ENCODE assay signal across 8 cellular contexts in genomic region chr6:18386302-18386976, GRCh38. TPM values are rescaled to one million over a fixed set of nuclear protein-coding genes. Genes with fewer than 3 reads are reported as not detected.
A peak's percentile ranks its signal among the peaks of the same experiment; 100 is the strongest.
DNase-seq lines count a peak whose midpoint lies in the region; ATAC-seq and TF ChIP-seq lines count a peak whose summit lies in the region.

No MANE protein-coding gene starts in this region.

- TF ChIP-seq CTCF in CD4-positive, alpha-beta T cell (IDR thresholded peaks at IDR 0.05), result no peak
- TF ChIP-seq CTCF in OCI-LY7 (conservative IDR thresholded peaks at IDR 0.05; ENCODE audit: low read length), result no peak

- H3K9me3 ChIP-seq in CD4-positive, alpha-beta T cell (ENCODE audit: control insufficient read depth, low read length), result no peaks in the 10 kb centered on the region
- H3K9me3 ChIP-seq in OCI-LY7 (ENCODE audit: low read length), result peaks cover 13% of the 10 kb centered on the region; the same call in 1 of the 2 replicates
- no peaks in the 10 kb centered on the region for H3K9me3 ChIP-seq in esophagus (ENCODE audit: control insufficient read depth in 2 of 2, insufficient read depth in 1 of 2, low read depth in 1 of 2, low read length in 1 of 2)
- no peaks in the 10 kb centered on the region for H3K9me3 ChIP-seq in neuron (ENCODE audit: low read length)

- no peaks in the 10 kb centered on the region for H3K27me3 Mint-ChIP-seq in CD4-positive, alpha-beta T cell

- peak overlapping the region; percentile 73 for H3K27ac Mint-ChIP-seq in CD4-positive, alpha-beta T cell

- intact Hi-C loops in CD4-positive, alpha-beta T cell (cut with DNase I, micrococcal nuclease), result loop anchor here in 1 of 2 experiments (5.0 kb wide), 1 partner anchor 234 kb away; no protein-coding TSS in a partner anchor
- intact Hi-C loops in OCI-LY7 (cut with micrococcal nuclease; ENCODE audit: unreplicated experiment), result loop anchor here (2.0 kb wide), 2 partner anchors 62 to 122 kb away; partner anchors contain the start of gene DEK

- no peak overlapping the region for H3K27ac ChIP-seq in CD4-positive, alpha-beta T cell (ENCODE audit: low read depth, low read length)
- H3K27ac ChIP-seq in OCI-LY7 (ENCODE audit: low read depth, low read length, poor library complexity, severe bottlenecking), result peak overlapping the region; percentile 75
- peak overlapping the region; percentile 68 to 95 for H3K27ac ChIP-seq in esophagus (ENCODE audit: low read depth in 2 of 2, low read length in 1 of 2)

- no peaks in the 10 kb centered on the region for H3K9me3 Mint-ChIP-seq in CD4-positive, alpha-beta T cell

- H3K4me1 ChIP-seq in OCI-LY7 (ENCODE audit: insufficient read depth, low read length, poor library complexity, severe bottlenecking) (peaks cover 63% of the 10 kb centered on the region), esophagus (ENCODE audit: control insufficient read depth in 2 of 2, insufficient read depth in 2 of 2, low read length in 1 of 2) (peaks cover 0 to 3% of the 10 kb centered on the region in 2 donors), neuron (ENCODE audit: insufficient read depth, low read length) (peaks cover 10% of the 10 kb centered on the region)

- POLR2A ChIA-PET in CD4-positive, alpha-beta T cell (lab: Charles Lee), result interaction anchor here (0.6 to 2.3 kb wide), 5 partner anchors 11 to 680 kb away, joined by 3 to 10 read pairs (median 8); partner anchors contain the start of genes DEK and NUP153
- POLR2A ChIA-PET in OCI-LY7 (lab: Charles Lee), result interaction anchor here (0.7 to 7.3 kb wide), 26 partner anchors 7 to 844 kb away, joined by 3 to 160 read pairs (median 8); no protein-coding TSS in a partner anchor

- H2AFZ ChIP-seq in OCI-LY7 (ENCODE audit: low read length), result peak overlapping the region; percentile 68; the same call in 1 of the 2 replicates
- peak overlapping the region; percentile 58 for H2AFZ ChIP-seq in neuron (ENCODE audit: low read depth, low read length)

- peaks cover 9% of the 10 kb centered on the region for H3K36me3 Mint-ChIP-seq in CD4-positive, alpha-beta T cell (ENCODE audit: low read depth)

- ATAC-seq in CD4-positive, alpha-beta T cell (ENCODE audit: poor library complexity), result no peak
- no peak for ATAC-seq in HG03045 (IDR thresholded peaks at IDR 0.05; ENCODE audit: unreplicated experiment)
- ATAC-seq in HG03460 (IDR thresholded peaks at IDR 0.05; ENCODE audit: unreplicated experiment), result no peak

- CTCF ChIA-PET in CD4-positive, alpha-beta T cell (lab: Charles Lee), result no interaction called here
- CTCF ChIA-PET in OCI-LY7 (lab: Charles Lee; ENCODE audit: unreplicated experiment), result interaction anchor here (0.9 to 2.0 kb wide), 3 partner anchors 13 to 43 kb away, joined by 4 to 12 read pairs (median 6); no protein-coding TSS in a partner anchor

- peaks cover 45% of the 10 kb centered on the region for H3K36me3 ChIP-seq in OCI-LY7 (ENCODE audit: insufficient read depth, low read length)
- no peaks in the 10 kb centered on the region for H3K36me3 ChIP-seq in esophagus (ENCODE audit: control insufficient read depth in 2 of 2, insufficient read depth in 2 of 2, low read length in 1 of 2)
- no peaks in the 10 kb centered on the region for H3K36me3 ChIP-seq in neuron (ENCODE audit: insufficient read depth, low read length)

- TSS peak; percentile 81 for BruUV-seq in OCI-LY7 (replicated peaks; lab: Mats Ljungman, UMichigan)

- H3K4me1 Mint-ChIP-seq in CD4-positive, alpha-beta T cell (ENCODE audit: low read depth), result peaks cover 34% of the 10 kb centered on the region

- H3K4me3 Mint-ChIP-seq in CD4-positive, alpha-beta T cell, result peak overlapping the region; percentile 99

- H3K4me3 ChIP-seq in OCI-LY7 (ENCODE audit: low read depth, low read length, poor library complexity, severe bottlenecking) (peak overlapping the region; percentile 98), esophagus (ENCODE audit: low read depth in 1 of 2, low read length in 2 of 2) (peak overlapping the region in 1 of 2 donors; percentile 79), neuron (ENCODE audit: low read length) (peak overlapping the region; percentile 60)

- WGBS in esophagus, 2 donors, result 43 to 44% methylated on average over 6 of the region's 6 CpGs

- peaks cover 12% of the 10 kb centered on the region; the same call in 1 of the 2 replicates for H4K20me1 ChIP-seq in OCI-LY7 (ENCODE audit: insufficient read depth, low read length)

- peaks cover 58% of the 10 kb centered on the region for H3K79me2 ChIP-seq in OCI-LY7 (ENCODE audit: insufficient read depth, low read depth, low read length)

- no peaks in the 10 kb centered on the region for H3K9me2 ChIP-seq in OCI-LY7 (ENCODE audit: insufficient read depth, low read length)

- no peak for DNase-seq in CD4-positive, alpha-beta T cell
- peak; percentile 30 for DNase-seq in OCI-LY7 (ENCODE audit: low spot score)
- DNase-seq in D341Med (ENCODE audit: low spot score), result no peak
- no peak for DNase-seq in occipital lobe (lab: John Stamatoyannopoulos, UW)

- H3K27me3 ChIP-seq in CD4-positive, alpha-beta T cell (ENCODE audit: control insufficient read depth, insufficient read depth, low read length), result no peaks in the 10 kb centered on the region
- no peaks in the 10 kb centered on the region for H3K27me3 ChIP-seq in esophagus (ENCODE audit: control insufficient read depth in 1 of 2, insufficient read depth in 2 of 2, low read length in 2 of 2)
- peaks cover 38% of the 10 kb centered on the region for H3K27me3 ChIP-seq in neuron (ENCODE audit: insufficient read depth, low read length)

- H3K4me2 ChIP-seq in OCI-LY7 (ENCODE audit: low read length), result peak overlapping the region; percentile 94

RNA-seq across cellular contexts. Expression of gene RNF144B, which starts 0.7 kb away (rescaled TPM):
- total RNA-seq in CD4-positive, alpha-beta T cell, result 1 to 10 TPM; 2.3 to 3.5 TPM
- 83.4 and 87.9 TPM in 2 replicates for total RNA-seq in OCI-LY7 (2014; rRNA removed; shearing (Covaris generic))
- total RNA-seq in OCI-LY7 (2022) (151 and 154 TPM in 2 replicates), occipital lobe (3.1 TPM)
- 1 to 10 TPM; 5.4 to 6.5 TPM for polyA plus RNA-seq in esophagus

Comparison
In these comparisons a context has a peak if more than half of its experiments do, and no peak if none do; other contexts are left out.
1. RNA of gene RNF144B, which starts 0.7 kb away (total RNA-seq): 83.4 to 154 TPM in OCI-LY7; 2.3 to 3.5 TPM in CD4-positive, alpha-beta T cell and 3.1 TPM in occipital lobe (single experiment); every median in the first group is over 10 times any median in the second.